In genomic region chr14:44701563-44702263, GRCh38 we compare ENCODE assay signal across 23 cellular contexts.
DNase-seq lines count a peak whose midpoint lies in the region; FAIRE-seq and TF ChIP-seq lines count a peak whose summit lies in the region.
"Had no signal": no experiment of that assay in that cellular context is flagged by ENCODE, and none has a peak within 500 bp of the region (broad histone marks: within the 10 kb centered on the region; RNA-seq: fewer than 3 reads in every experiment).

No MANE protein-coding gene starts in this region.

- no peaks in the 10 kb centered on the region for H3K9me3 Mint-ChIP-seq in Caco-2 (ENCODE audit: unreplicated experiment)

- CTCF ChIA-PET in Caco-2 (lab: Charles Lee): no interaction called here

- H3K4me3 ChIP-seq in tibial nerve (no peak overlapping the region), Caco-2 (ENCODE audit: low read depth, low read length) (no peak overlapping the region)
- H3K4me3 ChIP-seq: gastroesophageal sphincter, vagina had no signal

- TF ChIP-seq CTCF in tibial nerve (IDR thresholded peaks at IDR 0.05) (no peak), Caco-2 (IDR thresholded peaks at IDR 0.05; ENCODE audit: insufficient read depth in 1 of 2, low read depth in 1 of 2, low read length in 1 of 2, severe bottlenecking in 1 of 2, unreplicated experiment in 1 of 2) (no peak)

- no peak for TF ChIP-seq POLR2A in tibial nerve (IDR thresholded peaks at IDR 0.05)

- FAIRE-seq in HTR-8/SVneo (lab: Jason Lieb, UNC): peak; percentile 40
- FAIRE-seq: HepG2 had no signal

- WGBS in tibial nerve, 2 donors: 52 to 57% methylated on average over 4 of the region's 4 CpGs

- intact Hi-C loops in Caco-2 (cut with micrococcal nuclease; ENCODE audit: unreplicated experiment): no loop called here

- no peaks in the 10 kb centered on the region for H3K4me1 Mint-ChIP-seq in Caco-2 (ENCODE audit: low read depth, unreplicated experiment)
- H3K4me1 Mint-ChIP-seq: memory B cell; naive thymus-derived CD4-positive, alpha-beta T cell had no signal

- DNase-seq in ACHN: peak; percentile 56
- DNase-seq in HTR-8/SVneo (ENCODE audit: insufficient read length, low spot score): no peak
- peak; percentile 13 for DNase-seq in T1000 (lab: John Stamatoyannopoulos, UW)
- DNase-seq in iris pigment epithelial cell (ENCODE audit: low read depth): peak; percentile 1
- no peak for DNase-seq in activated naive CD4-positive, alpha-beta T cell (lab: John Stamatoyannopoulos, UW)
- no peak for DNase-seq in tibial nerve (ENCODE audit: low spot score in 2 of 2)
- DNase-seq in Caco-2: no peak
- DNase-seq in cerebellar nuclear complex (lab: John Stamatoyannopoulos, UW): no peak
- DNase-seq: activated gamma-delta T cell; HCEC 1CT; left cardiac atrium; naive thymus-derived CD4-positive, alpha-beta T cell; NCI-H1417; NCI-H2171; NCI-H526 treated with DMSO at 0.1 percent for 48 hours; right cardiac atrium; SIG-M5; substantia nigra; T-helper 2 cell had no signal

- H3K27me3 Mint-ChIP-seq in Caco-2 (ENCODE audit: insufficient read depth, unreplicated experiment): no peaks in the 10 kb centered on the region
- H3K27me3 Mint-ChIP-seq: memory B cell; naive thymus-derived CD4-positive, alpha-beta T cell had no signal

- no TSS peak for BruUV-seq in Caco-2 (replicated peaks; lab: Mats Ljungman, UMichigan)

- TF ChIP-seq EP300 in tibial nerve (IDR thresholded peaks at IDR 0.05): no peak

- no peak overlapping the region for H3K27ac Mint-ChIP-seq in Caco-2 (ENCODE audit: unreplicated experiment)
- H3K27ac Mint-ChIP-seq: memory B cell; naive thymus-derived CD4-positive, alpha-beta T cell had no signal

- in situ Hi-C loops in ACHN (cut with HindIII; ENCODE audit: low pct_ligation_motif_present, low pct_unique_long_range_greater_than_20kb, low sequenced_read_pairs): no loop called here

- H3K4me3 Mint-ChIP-seq in Caco-2 (ENCODE audit: unreplicated experiment): no peak overlapping the region
- H3K4me3 Mint-ChIP-seq: memory B cell; naive thymus-derived CD4-positive, alpha-beta T cell had no signal

- H3K27me3 ChIP-seq in tibial nerve (no peaks in the 10 kb centered on the region), Caco-2 (replicated peaks; ENCODE audit: control insufficient read depth, insufficient read depth, low read length) (no peaks in the 10 kb centered on the region)
- H3K27me3 ChIP-seq: gastroesophageal sphincter, vagina had no signal

- H3K27ac ChIP-seq in tibial nerve: no peak overlapping the region
- H3K27ac ChIP-seq: gastroesophageal sphincter, vagina had no signal

- POLR2A ChIA-PET in Caco-2 (lab: Charles Lee): no interaction called here

- no peaks in the 10 kb centered on the region for H3K36me3 Mint-ChIP-seq in Caco-2 (ENCODE audit: insufficient read depth, unreplicated experiment)
- H3K36me3 Mint-ChIP-seq: memory B cell; naive thymus-derived CD4-positive, alpha-beta T cell had no signal

- H3K36me3 ChIP-seq in tibial nerve (no peaks in the 10 kb centered on the region), Caco-2 (ENCODE audit: control insufficient read depth, insufficient read depth, low read length) (no peaks in the 10 kb centered on the region)
- H3K36me3 ChIP-seq: gastroesophageal sphincter, vagina had no signal

- H3K9me3 ChIP-seq in tibial nerve (peaks cover 0 to 9% (median 2%) of the 10 kb centered on the region in 4 donors), Caco-2 (no peaks in the 10 kb centered on the region)
- H3K9me3 ChIP-seq: vagina had no signal

- H3K4me1 ChIP-seq in tibial nerve (no peaks in the 10 kb centered on the region), Caco-2 (no peaks in the 10 kb centered on the region)
- H3K4me1 ChIP-seq: gastroesophageal sphincter, vagina had no signal

Comparison
In these comparisons a context has a peak if more than half of its experiments do, and no peak if none do; other contexts are left out.
1. DNase-seq: peak in ACHN (single experiment), T1000 (single experiment) and iris pigment epithelial cell (single experiment); none in HTR-8/SVneo (single experiment), activated naive CD4-positive, alpha-beta T cell (0 of 4), tibial nerve (0 of 2), Caco-2 (0 of 2) and cerebellar nuclear complex (0 of 2).